ENCODE assay signal across 19 cellular contexts in genomic region chr2:74039611-74040010, GRCh38.
"Had no signal": no experiment of that assay in that cellular context is flagged by ENCODE, and none has a peak within 500 bp of the region (broad histone marks: within the 10 kb centered on the region; RNA-seq: fewer than 3 reads in every experiment).

No MANE protein-coding gene starts in this region.

- H3K27me3 Mint-ChIP-seq: activated naive CD8-positive, alpha-beta T cell treated with anti-CD3 and anti-CD28 coated beads, Interleukin-2, amount 10 ng/mL, durations not matched to agents 7 days and 5 days; activated T-cell treated with anti-CD3 and anti-CD28 coated beads, Interleukin-2, amount 50 U/mL, for 24 hours; stimulated activated naive CD8-positive, alpha-beta T cell treated with anti-CD3 and anti-CD28 coated beads, Interleukin-15, amount 100 ng/mL, for 72 hours had no signal

- ATAC-seq: heart left ventricle; left lung; mucosa of descending colon; stimulated activated naive CD8-positive, alpha-beta T cell treated with anti-CD3 and anti-CD28 coated beads, Interleukin-15, amount 100 ng/mL, for 72 hours; upper lobe of right lung had no signal

- H3K9me3 Mint-ChIP-seq: activated naive CD8-positive, alpha-beta T cell treated with anti-CD3 and anti-CD28 coated beads, Interleukin-2, amount 10 ng/mL, durations not matched to agents 7 days and 5 days; activated T-cell treated with anti-CD3 and anti-CD28 coated beads, Interleukin-2, amount 50 U/mL, for 24 hours; stimulated activated naive CD8-positive, alpha-beta T cell treated with anti-CD3 and anti-CD28 coated beads, Interleukin-15, amount 100 ng/mL, for 72 hours had no signal

- H3K9ac ChIP-seq: parathyroid adenoma had no signal

- H3K36me3 ChIP-seq: ascending aorta, heart left ventricle, left lung, upper lobe of right lung had no signal

- DNase-seq: activated CD4-positive, CD25-positive, alpha-beta regulatory T cell; activated effector memory CD4-positive, alpha-beta T cell treated with anti-CD3 and anti-CD28 coated beads, Interleukin-2, amount 50 U/mL, for 16 hours; activated naive CD8-positive, alpha-beta T cell treated with anti-CD3 and anti-CD28 coated beads, Interleukin-2, amount 10 ng/mL, durations not matched to agents 7 days and 5 days; activated T-cell treated with anti-CD3 and anti-CD28 coated beads, Interleukin-2, amount 50 U/mL, for 24 hours; effector CD4-positive, alpha-beta T cell; foreskin melanocyte; heart left ventricle; left lung; mucosa of descending colon; stimulated activated CD4-positive, alpha-beta T cell treated with anti-CD3 and anti-CD28 coated beads, Interleukin-4, amount 100 ng/mL, for 1 hour; stimulated activated CD8-positive, alpha-beta memory T cell treated with anti-CD3 and anti-CD28 coated beads, Interleukin-4, amount 100 ng/mL, for 48 hours; stimulated activated naive CD8-positive, alpha-beta T cell treated with anti-CD3 and anti-CD28 coated beads, Interleukin-15, amount 100 ng/mL, for 72 hours; testis; upper lobe of right lung had no signal

- H3K9me3 ChIP-seq: ascending aorta, heart left ventricle, left lung, mucosa of descending colon, testis, upper lobe of right lung had no signal

- FAIRE-seq: bronchial epithelial cell, endothelial cell of umbilical vein, keratinocyte had no signal

- H3K27ac Mint-ChIP-seq: activated naive CD8-positive, alpha-beta T cell treated with anti-CD3 and anti-CD28 coated beads, Interleukin-2, amount 10 ng/mL, durations not matched to agents 7 days and 5 days; stimulated activated naive CD8-positive, alpha-beta T cell treated with anti-CD3 and anti-CD28 coated beads, Interleukin-15, amount 100 ng/mL, for 72 hours had no signal

- H3K4me3 ChIP-seq: ascending aorta, heart left ventricle, left lung, mucosa of descending colon, testis, upper lobe of right lung had no signal

- H3K4me1 ChIP-seq: ascending aorta, testis had no signal

- H2AFZ ChIP-seq: parathyroid adenoma had no signal

- H3K27me3 ChIP-seq: ascending aorta, heart left ventricle, left lung, testis, upper lobe of right lung had no signal

- H3K27ac ChIP-seq: ascending aorta, parathyroid adenoma, testis, upper lobe of right lung had no signal

- H3K4me3 Mint-ChIP-seq: activated naive CD8-positive, alpha-beta T cell treated with anti-CD3 and anti-CD28 coated beads, Interleukin-2, amount 10 ng/mL, durations not matched to agents 7 days and 5 days; activated T-cell treated with anti-CD3 and anti-CD28 coated beads, Interleukin-2, amount 50 U/mL, for 24 hours; stimulated activated naive CD8-positive, alpha-beta T cell treated with anti-CD3 and anti-CD28 coated beads, Interleukin-15, amount 100 ng/mL, for 72 hours had no signal
